Comparison of ENCODE assay signal across 1 cellular context in the genomic region with DNA sequence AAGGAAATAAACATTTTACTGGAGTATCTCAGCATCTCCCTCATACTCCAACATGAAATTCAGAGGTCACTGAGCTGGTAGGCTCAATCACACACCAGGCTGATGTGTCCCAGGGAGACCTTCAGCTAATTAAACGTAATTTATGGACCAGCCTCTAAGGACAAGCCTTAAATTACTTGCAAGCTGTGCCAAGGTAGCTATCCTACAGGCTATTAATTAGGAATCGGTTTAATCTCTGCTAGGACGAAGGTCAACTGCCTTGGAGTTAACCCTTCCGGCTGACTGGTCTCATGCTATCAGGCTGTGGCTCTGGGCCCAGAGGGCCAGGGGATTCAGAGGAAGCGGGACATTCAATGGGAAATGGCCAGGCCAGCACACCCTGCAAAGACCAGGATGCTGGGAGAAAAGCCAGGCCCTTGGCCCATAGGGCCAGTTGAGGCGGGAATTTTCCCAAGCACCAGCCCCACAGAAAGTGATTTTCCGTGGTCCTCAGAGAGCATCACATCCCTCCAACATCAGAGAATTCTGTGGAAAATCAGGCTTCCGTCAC.
TF ChIP-seq lines count a peak whose summit lies in the region.

No MANE protein-coding gene starts in this region.

TF ChIP-seq in endothelial cell of umbilical vein, 7 proteins besides CTCF, POLR2A, EP300 and RAD21:
- no peak for TF ChIP-seq FOS (IDR thresholded peaks at IDR 0.05; ENCODE audit: borderline replicate concordance, insufficient read depth, low read length)
- TF ChIP-seq, protein P1, sequence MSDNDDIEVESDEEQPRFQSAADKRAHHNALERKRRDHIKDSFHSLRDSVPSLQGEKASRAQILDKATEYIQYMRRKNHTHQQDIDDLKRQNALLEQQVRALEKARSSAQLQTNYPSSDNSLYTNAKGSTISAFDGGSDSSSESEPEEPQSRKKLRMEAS (IDR thresholded peaks at IDR 0.05; ENCODE audit: insufficient read depth, insufficient read length): no peak
- TF ChIP-seq POLR2AphosphoS5 (IDR thresholded peaks at IDR 0.05; ENCODE audit: insufficient read depth, low read depth, low read length): no peak
- no peak for TF ChIP-seq JUN (IDR thresholded peaks at IDR 0.05; ENCODE audit: borderline replicate concordance, insufficient read depth, insufficient read length, low read depth)
- no peak for TF ChIP-seq GATA2 (IDR thresholded peaks at IDR 0.05; ENCODE audit: insufficient read depth, insufficient read length, low read depth, low read length)
- no peak for TF ChIP-seq MYC (IDR thresholded peaks at IDR 0.05; ENCODE audit: low read depth, low read length)
- TF ChIP-seq EZH2 (IDR thresholded peaks at IDR 0.05; ENCODE audit: borderline replicate concordance, low read depth, low read length, severe bottlenecking): no peak
